ENCODE assay signal across 1 cellular context in genomic region chr9:132780230-132781007, GRCh38.
TF ChIP-seq lines count a peak whose summit lies in the region.

No MANE protein-coding gene starts in this region.

TF ChIP-seq in GM23338, 12 proteins besides CTCF, POLR2A, EP300 and RAD21 (continued from another document):
- TF ChIP-seq, protein P1, sequence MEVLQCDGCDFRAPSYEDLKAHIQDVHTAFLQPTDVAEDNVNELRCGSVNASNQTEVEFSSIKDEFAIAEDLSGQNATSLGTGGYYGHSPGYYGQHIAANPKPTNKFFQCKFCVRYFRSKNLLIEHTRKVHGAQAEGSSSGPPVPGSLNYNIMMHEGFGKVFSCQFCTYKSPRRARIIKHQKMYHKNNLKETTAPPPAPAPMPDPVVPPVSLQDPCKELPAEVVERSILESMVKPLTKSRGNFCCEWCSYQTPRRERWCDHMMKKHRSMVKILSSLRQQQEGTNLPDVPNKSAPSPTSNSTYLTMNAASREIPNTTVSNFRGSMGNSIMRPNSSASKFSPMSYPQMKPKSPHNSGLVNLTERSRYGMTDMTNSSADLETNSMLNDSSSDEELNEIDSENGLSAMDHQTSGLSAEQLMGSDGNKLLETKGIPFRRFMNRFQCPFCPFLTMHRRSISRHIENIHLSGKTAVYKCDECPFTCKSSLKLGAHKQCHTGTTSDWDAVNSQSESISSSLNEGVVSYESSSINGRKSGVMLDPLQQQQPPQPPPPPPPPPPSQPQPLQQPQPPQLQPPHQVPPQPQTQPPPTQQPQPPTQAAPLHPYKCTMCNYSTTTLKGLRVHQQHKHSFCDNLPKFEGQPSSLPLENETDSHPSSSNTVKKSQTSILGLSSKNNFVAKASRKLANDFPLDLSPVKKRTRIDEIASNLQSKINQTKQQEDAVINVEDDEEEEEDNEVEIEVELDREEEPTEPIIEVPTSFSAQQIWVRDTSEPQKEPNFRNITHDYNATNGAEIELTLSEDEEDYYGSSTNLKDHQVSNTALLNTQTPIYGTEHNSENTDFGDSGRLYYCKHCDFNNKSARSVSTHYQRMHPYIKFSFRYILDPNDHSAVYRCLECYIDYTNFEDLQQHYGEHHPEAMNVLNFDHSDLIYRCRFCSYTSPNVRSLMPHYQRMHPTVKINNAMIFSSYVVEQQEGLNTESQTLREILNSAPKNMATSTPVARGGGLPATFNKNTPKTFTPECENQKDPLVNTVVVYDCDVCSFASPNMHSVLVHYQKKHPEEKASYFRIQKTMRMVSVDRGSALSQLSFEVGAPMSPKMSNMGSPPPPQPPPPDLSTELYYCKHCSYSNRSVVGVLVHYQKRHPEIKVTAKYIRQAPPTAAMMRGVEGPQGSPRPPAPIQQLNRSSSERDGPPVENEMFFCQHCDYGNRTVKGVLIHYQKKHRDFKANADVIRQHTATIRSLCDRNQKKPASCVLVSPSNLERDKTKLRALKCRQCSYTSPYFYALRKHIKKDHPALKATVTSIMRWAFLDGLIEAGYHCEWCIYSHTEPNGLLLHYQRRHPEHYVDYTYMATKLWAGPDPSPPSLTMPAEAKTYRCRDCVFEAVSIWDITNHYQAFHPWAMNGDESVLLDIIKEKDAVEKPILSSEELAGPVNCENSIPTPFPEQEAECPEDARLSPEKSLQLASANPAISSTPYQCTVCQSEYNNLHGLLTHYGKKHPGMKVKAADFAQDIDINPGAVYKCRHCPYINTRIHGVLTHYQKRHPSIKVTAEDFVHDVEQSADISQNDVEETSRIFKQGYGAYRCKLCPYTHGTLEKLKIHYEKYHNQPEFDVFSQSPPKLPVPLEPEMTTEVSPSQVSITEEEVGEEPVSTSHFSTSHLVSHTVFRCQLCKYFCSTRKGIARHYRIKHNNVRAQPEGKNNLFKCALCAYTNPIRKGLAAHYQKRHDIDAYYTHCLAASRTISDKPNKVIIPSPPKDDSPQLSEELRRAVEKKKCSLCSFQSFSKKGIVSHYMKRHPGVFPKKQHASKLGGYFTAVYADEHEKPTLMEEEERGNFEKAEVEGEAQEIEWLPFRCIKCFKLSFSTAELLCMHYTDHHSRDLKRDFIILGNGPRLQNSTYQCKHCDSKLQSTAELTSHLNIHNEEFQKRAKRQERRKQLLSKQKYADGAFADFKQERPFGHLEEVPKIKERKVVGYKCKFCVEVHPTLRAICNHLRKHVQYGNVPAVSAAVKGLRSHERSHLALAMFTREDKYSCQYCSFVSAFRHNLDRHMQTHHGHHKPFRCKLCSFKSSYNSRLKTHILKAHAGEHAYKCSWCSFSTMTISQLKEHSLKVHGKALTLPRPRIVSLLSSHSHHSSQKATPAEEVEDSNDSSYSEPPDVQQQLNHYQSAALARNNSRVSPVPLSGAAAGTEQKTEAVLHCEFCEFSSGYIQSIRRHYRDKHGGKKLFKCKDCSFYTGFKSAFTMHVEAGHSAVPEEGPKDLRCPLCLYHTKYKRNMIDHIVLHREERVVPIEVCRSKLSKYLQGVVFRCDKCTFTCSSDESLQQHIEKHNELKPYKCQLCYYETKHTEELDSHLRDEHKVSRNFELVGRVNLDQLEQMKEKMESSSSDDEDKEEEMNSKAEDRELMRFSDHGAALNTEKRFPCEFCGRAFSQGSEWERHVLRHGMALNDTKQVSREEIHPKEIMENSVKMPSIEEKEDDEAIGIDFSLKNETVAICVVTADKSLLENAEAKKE (CRISPR knock-in tag; IDR thresholded peaks at IDR 0.05): no peak
- TF ChIP-seq ZNF331 (CRISPR knock-in tag; IDR thresholded peaks at IDR 0.05; ENCODE audit: low read depth) (no peak), JUNB (IDR thresholded peaks at IDR 0.05; ENCODE audit: unreplicated experiment) (no peak), POLR2AphosphoS5 (IDR thresholded peaks at IDR 0.05; ENCODE audit: low read depth) (no peak), ZNF114 (CRISPR knock-in tag; IDR thresholded peaks at IDR 0.05) (no peak)
